In genomic region chrX:19867411-19867732, GRCh38 we compare ENCODE assay signal across 12 cellular contexts. TPM values are rescaled to one million over a fixed set of nuclear protein-coding genes. Genes with fewer than 3 reads are reported as not detected.
DNase-seq lines count a peak whose midpoint lies in the region; ATAC-seq, FAIRE-seq and TF ChIP-seq lines count a peak whose summit lies in the region.
"Had no signal": no experiment of that assay in that cellular context is flagged by ENCODE, and none has a peak within 500 bp of the region (broad histone marks: within the 10 kb centered on the region; RNA-seq: fewer than 3 reads in every experiment).

No MANE protein-coding gene starts in this region.

- peak overlapping the region; percentile 2 for H3K4me3 Mint-ChIP-seq in activated T-helper 2 cell treated with anti-CD3 and anti-CD28 coated beads, Interferon-gamma antibody, Interleukin-2, Interleukin-4, amounts not matched to agents 10 μg/mL and 5 μg/mL and 100 μg/mL, durations not matched to agents 14 hours and 24 hours and 36 hours (ENCODE audit: low read depth)
- no peak overlapping the region for H3K4me3 Mint-ChIP-seq in WTC11
- H3K4me3 Mint-ChIP-seq: activated CD4-positive, alpha-beta memory T cell treated with anti-CD3 and anti-CD28 coated beads for 36 hours had no signal

- peak overlapping the region; percentile 16 for H3K27ac Mint-ChIP-seq in activated T-helper 2 cell treated with anti-CD3 and anti-CD28 coated beads, Interferon-gamma antibody, Interleukin-2, Interleukin-4, amounts not matched to agents 10 μg/mL and 5 μg/mL and 100 μg/mL, durations not matched to agents 14 hours and 24 hours and 36 hours
- H3K27ac Mint-ChIP-seq in WTC11, result no peak overlapping the region

- peaks cover 70% of the 10 kb centered on the region for H3K4me1 Mint-ChIP-seq in activated T-helper 2 cell treated with anti-CD3 and anti-CD28 coated beads, Interferon-gamma antibody, Interleukin-2, Interleukin-4, amounts not matched to agents 10 μg/mL and 5 μg/mL and 100 μg/mL, durations not matched to agents 14 hours and 24 hours and 36 hours (ENCODE audit: low read depth)
- H3K4me1 Mint-ChIP-seq in WTC11, result peaks cover 43% of the 10 kb centered on the region

- H3K36me3 Mint-ChIP-seq in activated T-helper 2 cell treated with anti-CD3 and anti-CD28 coated beads, Interferon-gamma antibody, Interleukin-2, Interleukin-4, amounts not matched to agents 10 μg/mL and 5 μg/mL and 100 μg/mL, durations not matched to agents 14 hours and 24 hours and 36 hours (ENCODE audit: low read depth), result peaks cover 7% of the 10 kb centered on the region
- H3K36me3 Mint-ChIP-seq in WTC11, result no peaks in the 10 kb centered on the region
- H3K36me3 Mint-ChIP-seq: activated CD4-positive, alpha-beta memory T cell treated with anti-CD3 and anti-CD28 coated beads for 36 hours had no signal

- TF ChIP-seq CTCF in WTC11 (IDR thresholded peaks at IDR 0.05), result no peak

- FAIRE-seq in GM12892 (lab: Jason Lieb, UNC), result peak; percentile 70
- FAIRE-seq: islet of Langerhans had no signal

- POLR2A ChIA-PET in WTC11 (lab: Charles Lee), result no interaction called here

- no peak for TF ChIP-seq POLR2A in GM12892 (IDR thresholded peaks at IDR 0.05; ENCODE audit: low read depth, low read length)

- DNase-seq in AG08395 (ENCODE audit: low spot score), result peak; percentile 54
- no peak for DNase-seq in GM12892 (ENCODE audit: insufficient read length)
- no peak for DNase-seq in activated T-helper 2 cell treated with anti-CD3 and anti-CD28 coated beads, Interferon-gamma antibody, Interleukin-2, Interleukin-4, amounts not matched to agents 10 μg/mL and 5 μg/mL and 100 μg/mL, durations not matched to agents 14 hours and 24 hours and 36 hours (ENCODE audit: low spot score)
- no peak for DNase-seq in left lobe of liver (ENCODE audit: low spot score)
- no peak for DNase-seq in WTC11 (ENCODE audit: low spot score)
- no peak for DNase-seq in middle frontal gyrus (ENCODE audit: extremely low spot score, low spot score)
- DNase-seq: activated CD4-positive, alpha-beta memory T cell treated with anti-CD3 and anti-CD28 coated beads for 36 hours; amygdala; NCI-H345 had no signal

- H3K9me3 Mint-ChIP-seq in activated T-helper 2 cell treated with anti-CD3 and anti-CD28 coated beads, Interferon-gamma antibody, Interleukin-2, Interleukin-4, amounts not matched to agents 10 μg/mL and 5 μg/mL and 100 μg/mL, durations not matched to agents 14 hours and 24 hours and 36 hours, result no peaks in the 10 kb centered on the region
- peaks cover 6% of the 10 kb centered on the region; the same call in 1 of the 2 replicates for H3K9me3 Mint-ChIP-seq in WTC11
- H3K9me3 Mint-ChIP-seq: activated CD4-positive, alpha-beta memory T cell treated with anti-CD3 and anti-CD28 coated beads for 36 hours had no signal

- intact Hi-C loops in activated T-helper 2 cell treated with anti-CD3 and anti-CD28 coated beads, Interferon-gamma antibody, Interleukin-2, Interleukin-4, amounts not matched to agents 10 μg/mL and 5 μg/mL and 100 μg/mL, durations not matched to agents 14 hours and 24 hours and 36 hours (cut with micrococcal nuclease), result no loop called here

- CTCF ChIA-PET in WTC11 (lab: Charles Lee), result no interaction called here

- peak; percentile 29 for ATAC-seq in left lobe of liver
- ATAC-seq in WTC11, result no peak
- ATAC-seq in GM18861 (IDR thresholded peaks at IDR 0.05; ENCODE audit: unreplicated experiment), result no peak
- no peak for ATAC-seq in GM21367 (IDR thresholded peaks at IDR 0.05; ENCODE audit: unreplicated experiment)

- no peaks in the 10 kb centered on the region for H3K27me3 Mint-ChIP-seq in activated T-helper 2 cell treated with anti-CD3 and anti-CD28 coated beads, Interferon-gamma antibody, Interleukin-2, Interleukin-4, amounts not matched to agents 10 μg/mL and 5 μg/mL and 100 μg/mL, durations not matched to agents 14 hours and 24 hours and 36 hours (ENCODE audit: low read depth)
- peaks cover 3% of the 10 kb centered on the region; the same call in 1 of the 2 replicates for H3K27me3 Mint-ChIP-seq in WTC11 (ENCODE audit: low read depth)
- H3K27me3 Mint-ChIP-seq: activated CD4-positive, alpha-beta memory T cell treated with anti-CD3 and anti-CD28 coated beads for 36 hours had no signal

TF ChIP-seq in WTC11, 78 proteins besides CTCF, POLR2A, EP300 and RAD21:
- TF ChIP-seq ZNF416 (CRISPR knock-in tag; IDR thresholded peaks at IDR 0.05) (no peak), ZNF317 (CRISPR knock-in tag; IDR thresholded peaks at IDR 0.05; ENCODE audit: borderline replicate concordance, low read depth) (no peak), IRF2 (CRISPR knock-in tag; IDR thresholded peaks at IDR 0.05; ENCODE audit: borderline replicate concordance, low read depth) (no peak), KAT7 (CRISPR knock-in tag; IDR thresholded peaks at IDR 0.05; ENCODE audit: borderline replicate concordance) (no peak), ATF2 (CRISPR knock-in tag; IDR thresholded peaks at IDR 0.05; ENCODE audit: borderline replicate concordance, low read depth) (no peak), ETV6 (CRISPR knock-in tag; IDR thresholded peaks at IDR 0.05) (no peak), ESRRA (CRISPR knock-in tag; IDR thresholded peaks at IDR 0.05; ENCODE audit: borderline replicate concordance) (no peak), MXD4 (CRISPR knock-in tag; IDR thresholded peaks at IDR 0.05; ENCODE audit: borderline replicate concordance) (no peak), ZNF396 (CRISPR knock-in tag; IDR thresholded peaks at IDR 0.05; ENCODE audit: borderline replicate concordance) (no peak)

RNA-seq across cellular contexts. Expression of gene SH3KBP1, which starts 20.0 kb away (rescaled TPM):
- 124 TPM for polyA plus RNA-seq in GM12892 (2012; ENCODE audit: missing spikeins)
- 61.6 and 67.9 TPM in 2 replicates for total RNA-seq in activated T-helper 2 cell treated with anti-CD3 and anti-CD28 coated beads, Interferon-gamma antibody, Interleukin-2, Interleukin-4, amounts not matched to agents 10 μg/mL and 5 μg/mL and 100 μg/mL, durations not matched to agents 14 hours and 24 hours and 36 hours
- total RNA-seq in left lobe of liver (8.6 TPM), WTC11 (2021) (15.9 to 18.6 TPM (median 18.3 TPM) in 3 replicates)
